Comparison of ENCODE assay signal across 12 cellular contexts in genomic region chr13:79108914-79109643, GRCh38.
DNase-seq lines count a peak whose midpoint lies in the region; ATAC-seq, FAIRE-seq and TF ChIP-seq lines count a peak whose summit lies in the region.
"Had no signal": no experiment of that assay in that cellular context is flagged by ENCODE, and none has a peak within 500 bp of the region (broad histone marks: within the 10 kb centered on the region; RNA-seq: fewer than 3 reads in every experiment).

No MANE protein-coding gene starts in this region.

- no peak for TF ChIP-seq CTCF in GM12864 (IDR thresholded peaks at IDR 0.05; ENCODE audit: low read depth, low read length, missing control alignments)

- DNase-seq in GM12864 (ENCODE audit: low read depth) (peak; percentile 30), NCI-H2171 (lab: John Stamatoyannopoulos, UW) (peak; percentile 28), frontal cortex (ENCODE audit: low spot score in 2 of 2) (no peak), ecto neural progenitor cell (ENCODE audit: low spot score) (no peak)
- DNase-seq in activated CD8-positive, alpha-beta memory T cell treated with anti-CD3 and anti-CD28 coated beads, Interleukin-2, amount 50 U/mL, for 4 hours: no peak
- no peak for DNase-seq in activated effector memory CD4-positive, alpha-beta T cell treated with anti-CD3 and anti-CD28 coated beads, Interleukin-2, amount 50 U/mL, for 16 hours
- DNase-seq: activated CD4-positive, alpha-beta T cell treated with anti-CD3 and anti-CD28 coated beads, Interleukin-2, amount 50 U/mL, for 4 hours had no signal

- FAIRE-seq in frontal cortex (lab: Jason Lieb, UNC): no peak

- ATAC-seq in GM19467 (IDR thresholded peaks at IDR 0.05; ENCODE audit: unreplicated experiment): peak; percentile 89
- peak; percentile 67 for ATAC-seq in HG03108 (IDR thresholded peaks at IDR 0.05; ENCODE audit: unreplicated experiment)
- ATAC-seq: left lobe of liver had no signal

- H3K4me3 ChIP-seq in GM12864 (ENCODE audit: low read depth, low read length): no peak overlapping the region
- H3K4me3 ChIP-seq: BLaER1, right atrium auricular region had no signal

Comparison
In these comparisons a context has a peak if more than half of its experiments do, and no peak if none do; other contexts are left out.
1. DNase-seq: peak in GM12864 (single experiment) and NCI-H2171 (single experiment); none in frontal cortex (0 of 2), ecto neural progenitor cell (single experiment), activated CD8-positive, alpha-beta memory T cell treated with anti-CD3 and anti-CD28 coated beads, Interleukin-2, amount 50 U/mL, for 4 hours (single experiment) and activated effector memory CD4-positive, alpha-beta T cell treated with anti-CD3 and anti-CD28 coated beads, Interleukin-2, amount 50 U/mL, for 16 hours (single experiment).